In genomic region chr5:160496334-160496733, GRCh38 we compare ENCODE assay signal across 16 cellular contexts.
A peak's percentile ranks its signal among the peaks of the same experiment; 100 is the strongest.
DNase-seq lines count a peak whose midpoint lies in the region; ATAC-seq and TF ChIP-seq lines count a peak whose summit lies in the region.
"Had no signal": no experiment of that assay in that cellular context is flagged by ENCODE, and none has a peak within 500 bp of the region (broad histone marks: within the 10 kb centered on the region; RNA-seq: fewer than 3 reads in every experiment).

No MANE protein-coding gene starts in this region.

- H3K27me3 Mint-ChIP-seq in activated CD4-positive, alpha-beta T cell treated with anti-CD3 and anti-CD28 coated beads for 36 hours = no peaks in the 10 kb centered on the region
- no peaks in the 10 kb centered on the region for H3K27me3 Mint-ChIP-seq in activated T-cell treated with anti-CD3 and anti-CD28 coated beads, Interleukin-2, amount 50 U/mL, for 72 hours (ENCODE audit: low read depth)

- H3K27me3 ChIP-seq in esophagus muscularis mucosa (peaks cover 0 to 9% (median 0%) of the 10 kb centered on the region in 4 donors), HAP-1 (ENCODE audit: low read depth) (peaks cover 4% of the 10 kb centered on the region; the same call in 1 of the 2 replicates)

- CTCF ChIA-PET in activated CD4-positive, alpha-beta T cell treated with anti-CD3 and anti-CD28 coated beads for 36 hours (lab: Charles Lee) = no interaction called here

- no peaks in the 10 kb centered on the region for H3K36me3 ChIP-seq in esophagus muscularis mucosa
- no peaks in the 10 kb centered on the region for H3K36me3 ChIP-seq in HAP-1 (replicated peaks)
- H3K36me3 ChIP-seq: lower lobe of right lung, neutrophil had no signal

- no peaks in the 10 kb centered on the region for H3K9me3 ChIP-seq in esophagus muscularis mucosa
- no peaks in the 10 kb centered on the region for H3K9me3 ChIP-seq in HAP-1
- H3K9me3 ChIP-seq: lower lobe of right lung, neutrophil had no signal

- no peaks in the 10 kb centered on the region for H3K4me1 ChIP-seq in esophagus muscularis mucosa
- no peaks in the 10 kb centered on the region for H3K4me1 ChIP-seq in HAP-1
- H3K4me1 ChIP-seq: lower lobe of right lung had no signal

- H3K9me3 Mint-ChIP-seq in activated CD4-positive, alpha-beta T cell treated with anti-CD3 and anti-CD28 coated beads for 36 hours (ENCODE audit: low read depth) = no peaks in the 10 kb centered on the region
- no peaks in the 10 kb centered on the region for H3K9me3 Mint-ChIP-seq in activated T-cell treated with anti-CD3 and anti-CD28 coated beads, Interleukin-2, amount 50 U/mL, for 72 hours

- POLR2A ChIA-PET in activated CD4-positive, alpha-beta T cell treated with anti-CD3 and anti-CD28 coated beads for 36 hours (lab: Charles Lee) = no interaction called here

- peak; percentile 71 for ATAC-seq in activated CD4-positive, alpha-beta T cell treated with anti-CD3 and anti-CD28 coated beads for 36 hours
- ATAC-seq in GM19452 (IDR thresholded peaks at IDR 0.05; ENCODE audit: unreplicated experiment) = peak; percentile 53
- peak; percentile 45 for ATAC-seq in HG02840 (IDR thresholded peaks at IDR 0.05; ENCODE audit: low FRiP score, unreplicated experiment)
- peak; percentile 71 to 79 for ATAC-seq in activated T-cell treated with anti-CD3 and anti-CD28 coated beads, Interleukin-2, amount 50 U/mL, for 72 hours (replicated peaks in 1 of 2)
- ATAC-seq: lower lobe of right lung had no signal

- intact Hi-C loops in activated CD4-positive, alpha-beta T cell treated with anti-CD3 and anti-CD28 coated beads for 36 hours (cut with DNase I, micrococcal nuclease) = no loop called here
- intact Hi-C loops in esophagus muscularis mucosa (cut with DNase I) = no loop called here

- no peak for TF ChIP-seq POLR2A in esophagus muscularis mucosa (IDR thresholded peaks at IDR 0.05; ENCODE audit: low read depth)

- peak; percentile 32 for DNase-seq in activated CD4-positive, alpha-beta T cell treated with anti-CD3 and anti-CD28 coated beads for 36 hours
- DNase-seq in activated CD4-positive, alpha-beta T cell treated with anti-CD3 and anti-CD28 coated beads, Interleukin-2, amount 50 U/mL, for 1 hour = no peak
- DNase-seq in activated T-cell treated with anti-CD3 and anti-CD28 coated beads, Interleukin-2, amount 50 U/mL, for 72 hours = peak; percentile 16 to 27
- DNase-seq in esophagus muscularis mucosa (ENCODE audit: extremely low spot score) = no peak
- DNase-seq in HAP-1 (ENCODE audit: low spot score in 2 of 2) = no peak
- no peak for DNase-seq in foreskin fibroblast
- DNase-seq: 8988T; activated effector memory CD4-positive, alpha-beta T cell treated with Interleukin-2 at 50 U/mL for 16 hours; lower lobe of right lung; NCI-H1694 treated with DMSO at 0.1 percent for 48 hours; NCI-H774; Right ventricle myocardium superior had no signal

- H3K4me3 ChIP-seq in esophagus muscularis mucosa (no peak overlapping the region), HAP-1 (no peak overlapping the region), foreskin fibroblast (ENCODE audit: low read depth in 1 of 2, low read length in 2 of 2) (no peak overlapping the region)
- H3K4me3 ChIP-seq: lower lobe of right lung had no signal

- peak overlapping the region; percentile 70 for H3K27ac Mint-ChIP-seq in activated CD4-positive, alpha-beta T cell treated with anti-CD3 and anti-CD28 coated beads for 36 hours
- peak overlapping the region; percentile 88 for H3K27ac Mint-ChIP-seq in activated T-cell treated with anti-CD3 and anti-CD28 coated beads, Interleukin-2, amount 50 U/mL, for 72 hours

- H3K4me1 Mint-ChIP-seq in activated CD4-positive, alpha-beta T cell treated with anti-CD3 and anti-CD28 coated beads for 36 hours = peaks cover 31% of the 10 kb centered on the region
- H3K4me1 Mint-ChIP-seq in activated T-cell treated with anti-CD3 and anti-CD28 coated beads, Interleukin-2, amount 50 U/mL, for 72 hours (ENCODE audit: low read depth) = peaks cover 33% of the 10 kb centered on the region

- WGBS in esophagus muscularis mucosa = 73% methylated on average over 6 of the region's 6 CpGs

- H3K27ac ChIP-seq in esophagus muscularis mucosa (replicated peaks in 1 of 4) = no peak overlapping the region
- H3K27ac ChIP-seq: KMS-11, lower lobe of right lung, neutrophil had no signal

- H3K4me3 Mint-ChIP-seq in activated CD4-positive, alpha-beta T cell treated with anti-CD3 and anti-CD28 coated beads for 36 hours = no peak overlapping the region
- H3K4me3 Mint-ChIP-seq in activated T-cell treated with anti-CD3 and anti-CD28 coated beads, Interleukin-2, amount 50 U/mL, for 72 hours = peak overlapping the region in 1 of 2 donors; percentile 76

- in situ Hi-C loops in HAP-1 (cut with MboI; ENCODE audit: low sequenced_read_pairs) = no loop called here

- TF ChIP-seq CTCF in esophagus muscularis mucosa (IDR thresholded peaks at IDR 0.05) = no peak
- TF ChIP-seq CTCF in foreskin fibroblast (IDR thresholded peaks at IDR 0.05; ENCODE audit: low read depth, low read length) = no peak

- H3K36me3 Mint-ChIP-seq in activated CD4-positive, alpha-beta T cell treated with anti-CD3 and anti-CD28 coated beads for 36 hours (ENCODE audit: low read depth) = peaks cover 4% of the 10 kb centered on the region
- H3K36me3 Mint-ChIP-seq in activated T-cell treated with anti-CD3 and anti-CD28 coated beads, Interleukin-2, amount 50 U/mL, for 72 hours (ENCODE audit: insufficient read depth in 2 of 2) = no peaks in the 10 kb centered on the region

- no peak for TF ChIP-seq EP300 in esophagus muscularis mucosa (IDR thresholded peaks at IDR 0.05)

Comparison
In these comparisons a context has a peak if more than half of its experiments do, and no peak if none do; other contexts are left out.
1. DNase-seq: peak in activated CD4-positive, alpha-beta T cell treated with anti-CD3 and anti-CD28 coated beads for 36 hours (single experiment) and activated T-cell treated with anti-CD3 and anti-CD28 coated beads, Interleukin-2, amount 50 U/mL, for 72 hours (2 of 2); none in activated CD4-positive, alpha-beta T cell treated with anti-CD3 and anti-CD28 coated beads, Interleukin-2, amount 50 U/mL, for 1 hour (single experiment), esophagus muscularis mucosa (single experiment), HAP-1 (0 of 2) and foreskin fibroblast (0 of 2).
2. Peak in every context shown above with its lines, with median percentiles within 50 percentile points of each other: ATAC-seq.